8 cellular contexts compared by ENCODE assay signal in the genomic region with DNA sequence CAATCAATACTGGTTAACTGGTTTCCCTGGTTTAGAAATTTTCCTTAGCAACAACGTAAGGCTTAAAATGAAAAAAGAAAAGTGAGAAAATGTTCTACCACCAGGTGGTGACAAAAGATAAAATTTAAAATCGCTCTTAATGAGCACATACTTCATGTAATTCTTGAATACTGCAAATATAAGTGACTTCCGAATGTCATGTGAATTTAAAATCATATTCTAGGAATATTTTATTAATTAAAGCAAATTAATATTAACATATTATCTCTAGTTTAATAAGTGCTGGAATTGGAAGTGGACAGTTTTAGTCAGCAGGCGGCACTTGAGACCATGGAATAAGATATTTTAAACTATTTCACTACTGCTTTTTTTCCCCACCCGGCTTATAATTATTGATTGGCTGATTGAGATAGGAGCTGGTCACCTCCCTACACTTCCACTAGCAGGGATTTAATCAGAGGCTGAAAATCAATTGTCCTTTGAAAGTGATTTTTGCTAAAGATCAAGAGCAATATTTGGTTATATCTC. TPM values are rescaled to one million over a fixed set of nuclear protein-coding genes. Genes with fewer than 3 reads are reported as not detected.
DNase-seq lines count a peak whose midpoint lies in the region; ATAC-seq and TF ChIP-seq lines count a peak whose summit lies in the region.

No MANE protein-coding gene starts in this region.

- no peak overlapping the region for H3K4me2 ChIP-seq in neuronal stem cell (ENCODE audit: insufficient read depth, low read length, poor library complexity, severe bottlenecking)

- no peaks in the 10 kb centered on the region for H3K9me3 ChIP-seq in left ventricle myocardium inferior (replicated peaks)
- H3K9me3 ChIP-seq in right cardiac atrium (ENCODE audit: control insufficient read depth, low read length) = no peaks in the 10 kb centered on the region
- no peaks in the 10 kb centered on the region for H3K9me3 ChIP-seq in neuronal stem cell (replicated peaks in 1 of 2; ENCODE audit: control insufficient read depth in 2 of 2, insufficient read depth in 1 of 2, low read depth in 1 of 2, low read length in 2 of 2)

- H2BK5ac ChIP-seq in neuronal stem cell (ENCODE audit: low read length) = no peak overlapping the region

- ATAC-seq in right cardiac atrium = no peak

- H3K27ac Mint-ChIP-seq in chondrocyte (ENCODE audit: unreplicated experiment) = no peak overlapping the region
- H3K27ac Mint-ChIP-seq in activated CD4-positive, alpha-beta T cell treated with anti-CD3 and anti-CD28 coated beads, Interleukin-2, amount 10 ng/mL, durations not matched to agents 7 days and 5 days = no peak overlapping the region

- H3K4me3 ChIP-seq in left ventricle myocardium inferior (peak overlapping the region; percentile 32), right cardiac atrium (ENCODE audit: low read length) (no peak overlapping the region), neuronal stem cell (ENCODE audit: low read length in 2 of 2) (no peak overlapping the region)

- H3K4me1 Mint-ChIP-seq in chondrocyte (ENCODE audit: low read depth) = peaks cover 17% of the 10 kb centered on the region
- H3K4me1 Mint-ChIP-seq in activated CD4-positive, alpha-beta T cell treated with anti-CD3 and anti-CD28 coated beads, Interleukin-2, amount 10 ng/mL, durations not matched to agents 7 days and 5 days = peaks cover 17% of the 10 kb centered on the region

- H3K36me3 ChIP-seq in left ventricle myocardium inferior = no peaks in the 10 kb centered on the region
- no peaks in the 10 kb centered on the region for H3K36me3 ChIP-seq in neuronal stem cell (replicated peaks in 1 of 2; ENCODE audit: control insufficient read depth in 2 of 2, insufficient read depth in 2 of 2, low read length in 2 of 2)

- TF ChIP-seq CTCF in left ventricle myocardium inferior (IDR thresholded peaks at IDR 0.05; ENCODE audit: borderline replicate concordance) (peak; percentile 76), chondrocyte (IDR thresholded peaks at IDR 0.05) (peak; percentile 86)

- H4K8ac ChIP-seq in neuronal stem cell (ENCODE audit: low read depth, low read length) = no peak overlapping the region

- no peak for DNase-seq in left ventricle myocardium inferior
- no peak for DNase-seq in right cardiac atrium
- DNase-seq in NCI-H524 treated with DMSO at 0.1 percent for 48 hours (lab: John Stamatoyannopoulos, UW) = peak; percentile 54
- DNase-seq in chondrocyte (ENCODE audit: low spot score) = no peak
- DNase-seq in neuronal stem cell (ENCODE audit: low spot score) = peak; percentile 36
- no peak for DNase-seq in NCI-H2081 treated with DMSO at 0.1 percent for 48 hours (lab: John Stamatoyannopoulos, UW)
- DNase-seq in activated CD4-positive, alpha-beta T cell treated with anti-CD3 and anti-CD28 coated beads, Interleukin-2, amount 10 ng/mL, durations not matched to agents 7 days and 5 days = no peak
- no peak for DNase-seq in stimulated activated CD4-positive, alpha-beta T cell treated with anti-CD3 and anti-CD28 coated beads, Interleukin-4, amount 100 ng/mL, for 1 hour

- POLR2A ChIA-PET in activated CD4-positive, alpha-beta T cell treated with anti-CD3 and anti-CD28 coated beads, Interleukin-2, amount 10 ng/mL, durations not matched to agents 7 days and 5 days (lab: Charles Lee) = no interaction called here

- H3K27ac ChIP-seq in left ventricle myocardium inferior (replicated peaks) (peak overlapping the region; percentile 0), right cardiac atrium (ENCODE audit: low read length) (no peak overlapping the region), neuronal stem cell (replicated peaks; ENCODE audit: low read length) (no peak overlapping the region)

- H2BK12ac ChIP-seq in neuronal stem cell (ENCODE audit: low read length) = no peak overlapping the region

- no peak overlapping the region for H2BK120ac ChIP-seq in neuronal stem cell (ENCODE audit: low read depth, low read length)

- H2AK5ac ChIP-seq in neuronal stem cell (ENCODE audit: low read depth, low read length) = no peak overlapping the region

- H3K27me3 Mint-ChIP-seq in chondrocyte (ENCODE audit: low read depth) = no peaks in the 10 kb centered on the region
- peaks cover 43% of the 10 kb centered on the region for H3K27me3 Mint-ChIP-seq in activated CD4-positive, alpha-beta T cell treated with anti-CD3 and anti-CD28 coated beads, Interleukin-2, amount 10 ng/mL, durations not matched to agents 7 days and 5 days

- no peak overlapping the region for H3K4me3 Mint-ChIP-seq in chondrocyte (ENCODE audit: unreplicated experiment)
- H3K4me3 Mint-ChIP-seq in activated CD4-positive, alpha-beta T cell treated with anti-CD3 and anti-CD28 coated beads, Interleukin-2, amount 10 ng/mL, durations not matched to agents 7 days and 5 days = no peak overlapping the region

- H3K18ac ChIP-seq in neuronal stem cell (ENCODE audit: low read length) = no peak overlapping the region

- CTCF ChIA-PET in activated CD4-positive, alpha-beta T cell treated with anti-CD3 and anti-CD28 coated beads, Interleukin-2, amount 10 ng/mL, durations not matched to agents 7 days and 5 days (lab: Charles Lee) = no interaction called here

- H3K4me1 ChIP-seq in left ventricle myocardium inferior = peaks cover 42% of the 10 kb centered on the region
- H3K4me1 ChIP-seq in right cardiac atrium (ENCODE audit: control insufficient read depth, insufficient read depth, low read length) = no peaks in the 10 kb centered on the region
- peaks cover 7 to 15% of the 10 kb centered on the region in 2 donors for H3K4me1 ChIP-seq in neuronal stem cell (ENCODE audit: control insufficient read depth in 2 of 2, insufficient read depth in 1 of 2, low read depth in 1 of 2, low read length in 2 of 2)

- intact Hi-C loops in left ventricle myocardium inferior (cut with micrococcal nuclease) (loop anchor here (2.0 to 10.0 kb wide), 3 partner anchors 715 to 1487 kb away; no protein-coding TSS in a partner anchor), right cardiac atrium (cut with DNase I) (loop anchor here (2.0 to 10.0 kb wide), 6 partner anchors 717 to 1495 kb away; no protein-coding TSS in a partner anchor)

- H3K9ac ChIP-seq in neuronal stem cell (ENCODE audit: low read depth, low read length, poor library complexity) = no peak overlapping the region

- no peaks in the 10 kb centered on the region for H3K9me3 Mint-ChIP-seq in chondrocyte (ENCODE audit: low read depth)
- no peaks in the 10 kb centered on the region for H3K9me3 Mint-ChIP-seq in activated CD4-positive, alpha-beta T cell treated with anti-CD3 and anti-CD28 coated beads, Interleukin-2, amount 10 ng/mL, durations not matched to agents 7 days and 5 days

- no peak overlapping the region for H2BK15ac ChIP-seq in neuronal stem cell (ENCODE audit: low read length)

- no peak overlapping the region for H4K91ac ChIP-seq in neuronal stem cell (ENCODE audit: low read depth, low read length, poor library complexity)

- no peaks in the 10 kb centered on the region for H3K79me1 ChIP-seq in neuronal stem cell (ENCODE audit: low read depth, low read length)

- no peaks in the 10 kb centered on the region for H3K36me3 Mint-ChIP-seq in chondrocyte (ENCODE audit: low read depth)
- H3K36me3 Mint-ChIP-seq in activated CD4-positive, alpha-beta T cell treated with anti-CD3 and anti-CD28 coated beads, Interleukin-2, amount 10 ng/mL, durations not matched to agents 7 days and 5 days (ENCODE audit: low read depth) = peaks cover 3% of the 10 kb centered on the region

- H2AFZ ChIP-seq in neuronal stem cell (ENCODE audit: low read length) = no peak overlapping the region

- H3K14ac ChIP-seq in neuronal stem cell (ENCODE audit: low read length) = no peak overlapping the region

- no peaks in the 10 kb centered on the region for H3K27me3 ChIP-seq in left ventricle myocardium inferior (ENCODE audit: low read depth)
- H3K27me3 ChIP-seq in right cardiac atrium (ENCODE audit: control insufficient read depth, insufficient read depth) = no peaks in the 10 kb centered on the region
- peaks cover 0 to 26% (median 0%) of the 10 kb centered on the region in 3 experiments for H3K27me3 ChIP-seq in neuronal stem cell (ENCODE audit: control insufficient read depth in 3 of 3, insufficient read depth in 3 of 3, low read depth in 1 of 3, low read length in 3 of 3)

- 16% methylated on average over 5 of the region's 5 CpGs for WGBS in right cardiac atrium
- no CpG with 5 or more reads among the region's 5 CpGs for WGBS in neuronal stem cell (ENCODE audit: extremely low coverage in 2 of 2, insufficient read length in 2 of 2, insufficient replicate concordance in 1 of 2), 2 donors

- H3K4ac ChIP-seq in neuronal stem cell (ENCODE audit: low read length) = no peak overlapping the region

- no peak overlapping the region for H3K23ac ChIP-seq in neuronal stem cell (ENCODE audit: low read depth, low read length, poor library complexity)

RNA-seq across cellular contexts. Expression of gene ADAMTS1, which starts 5.0 kb away (rescaled TPM):
- total RNA-seq in left ventricle myocardium inferior (56.7 TPM), right cardiac atrium (100 to 1,000 TPM in 1 of 4 donors, 10 to 100 TPM in 3; 52.3 to 142 (median 73.8) TPM), chondrocyte (27.2 to 91.2 TPM (median 29.7 TPM) in 3 replicates)
- 88.4 TPM for polyA plus RNA-seq in right cardiac atrium
- polyA plus RNA-seq in neuronal stem cell (2013, experiment 1 of 2) = 3.4 TPM
- polyA plus RNA-seq in neuronal stem cell (2013, experiment 2 of 2) = 3.8 TPM
- 1 to 10 TPM; 1.1 to 2.4 TPM for total RNA-seq in activated CD4-positive, alpha-beta T cell treated with anti-CD3 and anti-CD28 coated beads, Interleukin-2, amount 10 ng/mL, durations not matched to agents 7 days and 5 days

Comparison
In these comparisons a context has a peak if more than half of its experiments do, and no peak if none do; other contexts are left out.
1. DNase-seq: peak in NCI-H524 treated with DMSO at 0.1 percent for 48 hours (single experiment) and neuronal stem cell (single experiment); none in left ventricle myocardium inferior (single experiment), right cardiac atrium (0 of 3), chondrocyte (single experiment), NCI-H2081 treated with DMSO at 0.1 percent for 48 hours (single experiment), activated CD4-positive, alpha-beta T cell treated with anti-CD3 and anti-CD28 coated beads, Interleukin-2, amount 10 ng/mL, durations not matched to agents 7 days and 5 days (single experiment) and stimulated activated CD4-positive, alpha-beta T cell treated with anti-CD3 and anti-CD28 coated beads, Interleukin-4, amount 100 ng/mL, for 1 hour (single experiment).